In genomic region chr2:200335657-200336056, GRCh38 we compare ENCODE assay signal across 24 cellular contexts. TPM values are rescaled to one million over a fixed set of nuclear protein-coding genes. Genes with fewer than 3 reads are reported as not detected.
DNase-seq lines count a peak whose midpoint lies in the region; ATAC-seq, FAIRE-seq and TF ChIP-seq lines count a peak whose summit lies in the region.
"Had no signal": no experiment of that assay in that cellular context is flagged by ENCODE, and none has a peak within 500 bp of the region (broad histone marks: within the 10 kb centered on the region; RNA-seq: fewer than 3 reads in every experiment).

No MANE protein-coding gene starts in this region.

- no peak overlapping the region for H3K9ac ChIP-seq in keratinocyte (ENCODE audit: control insufficient read depth, extremely low read depth, insufficient read depth, low read length)
- no peak overlapping the region for H3K9ac ChIP-seq in smooth muscle cell (ENCODE audit: low read depth)

- CTCF ChIA-PET in Panc1 (lab: Charles Lee) = no interaction called here

- peaks cover 26% of the 10 kb centered on the region for H3F3A ChIP-seq in smooth muscle cell (ENCODE audit: low read depth)

- dilution Hi-C loops in keratinocyte (cut with MboI; ENCODE audit: extremely low pct_ligation_motif_present, low sequenced_read_pairs) = no loop called here

- in situ Hi-C loops in Panc1 (cut with HindIII; ENCODE audit: low pct_unique_long_range_greater_than_20kb, low sequenced_read_pairs) = no loop called here
- in situ Hi-C loops in brain microvascular endothelial cell (cut with HindIII; ENCODE audit: low pct_ligation_motif_present, low sequenced_read_pairs) = no loop called here

- no peaks in the 10 kb centered on the region for H3K36me3 ChIP-seq in Panc1 (ENCODE audit: control insufficient read depth, insufficient read depth, low read length)
- peaks cover 0 to 3% of the 10 kb centered on the region in 2 experiments for H3K36me3 ChIP-seq in keratinocyte (ENCODE audit: control insufficient read depth in 2 of 2, extremely low read depth in 1 of 2, insufficient read depth in 2 of 2, low read length in 2 of 2)
- no peaks in the 10 kb centered on the region for H3K36me3 ChIP-seq in smooth muscle cell (ENCODE audit: low read depth)
- H3K36me3 ChIP-seq in brain microvascular endothelial cell (replicated peaks) = peaks cover 4% of the 10 kb centered on the region
- H3K36me3 ChIP-seq: HAP-1, lower lobe of right lung, right atrium auricular region, vagina had no signal

- intact Hi-C loops in Panc1 (cut with micrococcal nuclease; ENCODE audit: unreplicated experiment) = no loop called here

- H3K9me3 ChIP-seq in Panc1 (ENCODE audit: control insufficient read depth, insufficient read depth, low read depth, low read length) = no peaks in the 10 kb centered on the region
- H3K9me3 ChIP-seq in keratinocyte (ENCODE audit: control insufficient read depth, low read depth, low read length) = no peaks in the 10 kb centered on the region
- no peaks in the 10 kb centered on the region for H3K9me3 ChIP-seq in smooth muscle cell (replicated peaks; ENCODE audit: low read depth)
- H3K9me3 ChIP-seq: BE2C, HAP-1, lower lobe of right lung, right atrium auricular region, vagina had no signal

- H3K79me2 ChIP-seq in keratinocyte (ENCODE audit: control insufficient read depth, insufficient read depth, low read length) (peaks cover 58% of the 10 kb centered on the region), smooth muscle cell (ENCODE audit: low read depth) (peaks cover 94% of the 10 kb centered on the region)

- H4K20me1 ChIP-seq in keratinocyte (ENCODE audit: control insufficient read depth, extremely low read depth, insufficient read depth, low read length) (no peaks in the 10 kb centered on the region), smooth muscle cell (ENCODE audit: low read depth) (peaks cover 78% of the 10 kb centered on the region)

- FAIRE-seq in keratinocyte (lab: Jason Lieb, UNC) = peak; percentile 44
- FAIRE-seq: A204.1, endometrium had no signal

- POLR2A ChIA-PET in Panc1 (lab: Charles Lee) = no interaction called here

- H3K4me2 ChIP-seq in keratinocyte (ENCODE audit: control insufficient read depth, extremely low read depth, insufficient read depth, low read depth, low read length) (no peak overlapping the region), smooth muscle cell (no peak overlapping the region)

- TF ChIP-seq CTCF in Panc1 (IDR thresholded peaks at IDR 0.05) (no peak), keratinocyte (optimal IDR thresholded peaks at IDR 0.05 in 1 of 3, IDR thresholded peaks at IDR 0.05 in 1 of 3, conservative IDR thresholded peaks at IDR 0.05 in 1 of 3; ENCODE audit: extremely low read depth in 1 of 3, insufficient read depth in 2 of 3, low read length in 3 of 3) (no peak), smooth muscle cell (IDR thresholded peaks at IDR 0.05; ENCODE audit: borderline replicate concordance, insufficient read depth, poor library complexity, severe bottlenecking) (no peak), brain microvascular endothelial cell (IDR thresholded peaks at IDR 0.05; ENCODE audit: low read depth, low read length, missing control alignments) (no peak)

- H3K27ac ChIP-seq in Panc1 (ENCODE audit: low read length) (peak overlapping the region; percentile 68), keratinocyte (ENCODE audit: control insufficient read depth, insufficient read depth, low read length) (peak overlapping the region; percentile 0), smooth muscle cell (ENCODE audit: low read depth) (peak overlapping the region; percentile 65), brain microvascular endothelial cell (no peak overlapping the region)
- H3K27ac ChIP-seq: lower lobe of right lung, vagina had no signal

- 96% methylated on average over 2 of the region's 2 CpGs for WGBS in smooth muscle cell (ENCODE audit: low lambda C conversion rate)

- no peak for ATAC-seq in Panc1
- no peak for ATAC-seq in GM18870 (IDR thresholded peaks at IDR 0.05; ENCODE audit: unreplicated experiment)
- ATAC-seq: activated CD8-positive, alpha-beta memory T cell treated with anti-CD3 and anti-CD28 coated beads, Interleukin-2, amount 10 ng/mL, durations not matched to agents 7 days and 5 days; lower lobe of right lung had no signal

- H3K4me3 ChIP-seq in Panc1 (ENCODE audit: low read depth in 2 of 2, low read length in 2 of 2) = no peak overlapping the region
- no peak overlapping the region for H3K4me3 ChIP-seq in keratinocyte (ENCODE audit: control insufficient read depth in 2 of 3, extremely low read depth in 1 of 3, insufficient read depth in 2 of 3, low read depth in 1 of 3, low read length in 3 of 3)
- no peak overlapping the region for H3K4me3 ChIP-seq in smooth muscle cell
- no peak overlapping the region for H3K4me3 ChIP-seq in brain microvascular endothelial cell (ENCODE audit: low read depth, low read length)
- H3K4me3 ChIP-seq: HAP-1, lower lobe of right lung, right atrium auricular region, vagina had no signal

- no peak overlapping the region for H2AFZ ChIP-seq in keratinocyte (ENCODE audit: control insufficient read depth, low read length)
- H2AFZ ChIP-seq in smooth muscle cell (ENCODE audit: low read depth) = no peak overlapping the region

- H3K4me1 ChIP-seq in Panc1 (ENCODE audit: control insufficient read depth, insufficient read depth, low read length) = peaks cover 46% of the 10 kb centered on the region
- H3K4me1 ChIP-seq in keratinocyte (ENCODE audit: control insufficient read depth, extremely low read depth, insufficient read depth, low read length) = peaks cover 6% of the 10 kb centered on the region
- H3K4me1 ChIP-seq in smooth muscle cell (ENCODE audit: low read depth) = peaks cover 18% of the 10 kb centered on the region
- H3K4me1 ChIP-seq: HAP-1 had no signal

- H3K27me3 ChIP-seq in Panc1 (ENCODE audit: control insufficient read depth, insufficient read depth, low read length) (no peaks in the 10 kb centered on the region), keratinocyte (ENCODE audit: control insufficient read depth, extremely low read depth, insufficient read depth, low read length) (no peaks in the 10 kb centered on the region), smooth muscle cell (ENCODE audit: low read depth) (no peaks in the 10 kb centered on the region), brain microvascular endothelial cell (replicated peaks) (no peaks in the 10 kb centered on the region)
- H3K27me3 ChIP-seq: BE2C, right atrium auricular region, vagina had no signal

- no TSS peak for BruUV-seq in Panc1 (replicated peaks; lab: Mats Ljungman, UMichigan)

- H3K9me1 ChIP-seq in keratinocyte (ENCODE audit: control insufficient read depth, extremely low read depth, insufficient read depth, low read length) = no peaks in the 10 kb centered on the region

- DNase-seq in NCI-H748 (lab: John Stamatoyannopoulos, UW; ENCODE audit: unreplicated experiment) (peak; percentile 63), NCI-H748 treated with DMSO at 0.1 percent for 48 hours (lab: John Stamatoyannopoulos, UW) (no peak), Panc1 (ENCODE audit: low read depth, low spot score) (no peak), keratinocyte (ENCODE audit: low read depth, low spot score) (no peak), smooth muscle cell (lab: John Stamatoyannopoulos, UW; ENCODE audit: unreplicated experiment) (no peak), brain microvascular endothelial cell (no peak), retina (no peak)
- DNase-seq: activated CD4-positive, alpha-beta T cell treated with anti-CD3 and anti-CD28 coated beads for 1 hour; activated CD8-positive, alpha-beta memory T cell treated with anti-CD3 and anti-CD28 coated beads, Interleukin-2, amount 10 ng/mL, durations not matched to agents 7 days and 5 days; activated naive CD8-positive, alpha-beta T cell treated with anti-CD3 and anti-CD28 coated beads for 36 hours; BE2C; COR-L47; lower lobe of right lung; naive B cell; NCI-H1417; NCI-H446; occipital lobe; RPMI8226 had no signal

RNA-seq across cellular contexts. Expression of gene SPATS2L, which starts 29.2 kb away (rescaled TPM):
- total RNA-seq in Panc1 (2021; ENCODE audit: unreplicated experiment) (282 TPM), smooth muscle cell (314 and 356 TPM in 2 replicates)
- 189 TPM for polyA plus RNA-seq in Panc1 (2012; ENCODE audit: insufficient read length)
- polyA plus RNA-seq in keratinocyte (80.2 to 125 TPM (median 95.3 TPM) in 3 replicates), smooth muscle cell (394 and 432 TPM in 2 replicates)
- 164 TPM for polyA plus RNA-seq in keratinocyte (2011; ENCODE audit: low read depth)
- 91.4 and 123 TPM in 2 replicates for polyA plus RNA-seq in keratinocyte (2011; cell fraction: cytosol; rRNA removed)
- 58.8 and 65.8 TPM in 2 replicates for polyA plus RNA-seq in keratinocyte (2011; cell fraction: nucleus; rRNA removed)
- polyA plus RNA-seq in keratinocyte (2012; ENCODE audit: low replicate concordance) = 66.1 and 86.1 TPM in 2 replicates
- 28.6 to 83.5 TPM (median 82.7 TPM) in 3 replicates for polyA minus RNA-seq in keratinocyte
- 77.3 TPM for polyA minus RNA-seq in keratinocyte (2011; cell fraction: cytosol; rRNA and poly(A)+ RNA removed)
- 34.2 and 61.2 TPM in 2 replicates for polyA minus RNA-seq in keratinocyte (2011; cell fraction: nucleus; rRNA and poly(A)+ RNA removed)
